In genomic region chr18:29154758-29155725, GRCh38 we compare ENCODE assay signal across 14 cellular contexts.
DNase-seq lines count a peak whose midpoint lies in the region; ATAC-seq and TF ChIP-seq lines count a peak whose summit lies in the region.
"Had no signal": no experiment of that assay in that cellular context is flagged by ENCODE, and none has a peak within 500 bp of the region (broad histone marks: within the 10 kb centered on the region; RNA-seq: fewer than 3 reads in every experiment).

No MANE protein-coding gene starts in this region.

- no peak overlapping the region for H4K8ac ChIP-seq in mesenchymal stem cell (ENCODE audit: low read length)

- H3K4me3 ChIP-seq in mesenchymal stem cell (ENCODE audit: insufficient read depth in 1 of 2, low read depth in 1 of 2, low read length in 2 of 2), result no peak overlapping the region
- H3K4me3 ChIP-seq: HAP-1 had no signal

- H2AK5ac ChIP-seq in mesenchymal stem cell (ENCODE audit: low read length, severe bottlenecking), result no peak overlapping the region

- DNase-seq in AG20443 (ENCODE audit: low spot score) (peak; percentile 49), mesenchymal stem cell (peak; percentile 37), NCI-H2107 (lab: John Stamatoyannopoulos, UW) (no peak), left colon (no peak), midbrain (lab: John Stamatoyannopoulos, UW) (no peak)
- DNase-seq: Caco-2, cerebellar nuclear complex, T-cell had no signal

- TF ChIP-seq RAD21 in Ishikawa (IDR thresholded peaks at IDR 0.05; ENCODE audit: low read depth), result no peak; the same call in 1 of the 2 replicates

- H3K4me1 Mint-ChIP-seq in brain, result peaks cover 38% of the 10 kb centered on the region
- H3K4me1 Mint-ChIP-seq: T-cell had no signal

- no peaks in the 10 kb centered on the region for H3K36me3 ChIP-seq in mesenchymal stem cell (ENCODE audit: control insufficient read depth in 1 of 2, insufficient read depth in 2 of 2, low read depth in 1 of 2, low read length in 2 of 2)
- H3K36me3 ChIP-seq: HAP-1 had no signal

- no peak overlapping the region for H2BK120ac ChIP-seq in mesenchymal stem cell (ENCODE audit: low read depth, low read length)

- H3K9me3 ChIP-seq in mesenchymal stem cell (ENCODE audit: control insufficient read depth, low read length), result no peaks in the 10 kb centered on the region
- H3K9me3 ChIP-seq: Caco-2, HAP-1 had no signal

- peak overlapping the region; percentile 50 for H3K9ac ChIP-seq in mesenchymal stem cell (ENCODE audit: low read length)

- peak overlapping the region; percentile 50 for H3K27ac ChIP-seq in mesenchymal stem cell (ENCODE audit: low read length, poor library complexity, severe bottlenecking)
- H3K27ac ChIP-seq: HL-60 had no signal

- H4K91ac ChIP-seq in mesenchymal stem cell (ENCODE audit: low read length), result no peak overlapping the region

- H3K4me1 ChIP-seq in mesenchymal stem cell (ENCODE audit: control insufficient read depth, insufficient read depth, low read depth, low read length), result no peaks in the 10 kb centered on the region
- H3K4me1 ChIP-seq: Caco-2 had no signal

- TF ChIP-seq EP300 in Ishikawa (IDR thresholded peaks at IDR 0.05; ENCODE audit: borderline replicate concordance), result peak; percentile 63; the same call in 1 of the 2 replicates

- H3K27me3 Mint-ChIP-seq in brain, result no peaks in the 10 kb centered on the region
- H3K27me3 Mint-ChIP-seq: progenitor cell of endocrine pancreas, T-cell had no signal

- no peaks in the 10 kb centered on the region for H3K36me3 Mint-ChIP-seq in brain
- H3K36me3 Mint-ChIP-seq: T-cell had no signal

- H2BK12ac ChIP-seq in mesenchymal stem cell (ENCODE audit: low read length in 2 of 2), result no peak overlapping the region

- TF ChIP-seq CTCF in brain (conservative IDR thresholded peaks at IDR 0.05), result no peak

- intact Hi-C loops in left colon (cut with DNase I, micrococcal nuclease), result no loop called here

- no peak overlapping the region for H3K4me3 Mint-ChIP-seq in brain
- H3K4me3 Mint-ChIP-seq: T-cell had no signal

- no peaks in the 10 kb centered on the region for H3K27me3 ChIP-seq in mesenchymal stem cell (ENCODE audit: control insufficient read depth in 1 of 2, insufficient read depth in 1 of 2, low read length in 2 of 2)

- no peak overlapping the region for H2AFZ ChIP-seq in mesenchymal stem cell (ENCODE audit: low read depth, low read length)

- no peak overlapping the region for H3K14ac ChIP-seq in mesenchymal stem cell (ENCODE audit: low read length in 2 of 2)

- no peak overlapping the region for H3K4ac ChIP-seq in mesenchymal stem cell (ENCODE audit: low read depth in 1 of 2, low read length in 2 of 2)

- no peaks in the 10 kb centered on the region for H3K79me1 ChIP-seq in mesenchymal stem cell (replicated peaks; ENCODE audit: low read length, poor library complexity, severe bottlenecking)

- H2BK5ac ChIP-seq in mesenchymal stem cell (ENCODE audit: low read depth, low read length, poor library complexity, severe bottlenecking), result no peak overlapping the region

- peaks cover 0 to 13% (median 3%) of the 10 kb centered on the region in 5 experiments for H3K9me3 Mint-ChIP-seq in brain

- 50% methylated on average over 5 of the region's 9 CpGs for WGBS in mesenchymal stem cell

- peak overlapping the region in 4 of 5 experiments; percentile 9 to 81 (median 64) for H3K27ac Mint-ChIP-seq in brain
- H3K27ac Mint-ChIP-seq: progenitor cell of endocrine pancreas, T-cell had no signal

- no peak overlapping the region for H3K18ac ChIP-seq in mesenchymal stem cell (ENCODE audit: low read depth in 1 of 2, low read length in 2 of 2)

- ATAC-seq in HG02840 (IDR thresholded peaks at IDR 0.05; ENCODE audit: low FRiP score, unreplicated experiment) (no peak), left colon (no peak)
- ATAC-seq: T-cell had no signal

- no peak overlapping the region for H2BK15ac ChIP-seq in mesenchymal stem cell (ENCODE audit: low read depth, poor library complexity, severe bottlenecking)

- no peak overlapping the region for H3K4me2 ChIP-seq in mesenchymal stem cell (ENCODE audit: low read length, poor library complexity, severe bottlenecking)

- H3K23ac ChIP-seq in mesenchymal stem cell (ENCODE audit: low read length in 2 of 2), result no peak overlapping the region

TF ChIP-seq in Ishikawa, 13 proteins besides CTCF, POLR2A, EP300 and RAD21:
- peak; percentile 25; the same call in 1 of the 2 replicates for TF ChIP-seq FOXM1 (IDR thresholded peaks at IDR 0.05; ENCODE audit: borderline replicate concordance, low read depth)
- TF ChIP-seq MAX (IDR thresholded peaks at IDR 0.05), result no peak
- TF ChIP-seq TCF12 (IDR thresholded peaks at IDR 0.05; ENCODE audit: low read depth), result peak; percentile 26
- TF ChIP-seq TEAD4 (IDR thresholded peaks at IDR 0.05), result peak; percentile 75
- TF ChIP-seq NFIC (IDR thresholded peaks at IDR 0.05), result peak; percentile 84

Comparison
In these comparisons a context has a peak if more than half of its experiments do, and no peak if none do; other contexts are left out.
1. DNase-seq: peak in AG20443 (single experiment) and mesenchymal stem cell (single experiment); none in NCI-H2107 (single experiment), left colon (0 of 2) and midbrain (single experiment).